Comparison of ENCODE assay signal across 10 cellular contexts in the genomic region with DNA sequence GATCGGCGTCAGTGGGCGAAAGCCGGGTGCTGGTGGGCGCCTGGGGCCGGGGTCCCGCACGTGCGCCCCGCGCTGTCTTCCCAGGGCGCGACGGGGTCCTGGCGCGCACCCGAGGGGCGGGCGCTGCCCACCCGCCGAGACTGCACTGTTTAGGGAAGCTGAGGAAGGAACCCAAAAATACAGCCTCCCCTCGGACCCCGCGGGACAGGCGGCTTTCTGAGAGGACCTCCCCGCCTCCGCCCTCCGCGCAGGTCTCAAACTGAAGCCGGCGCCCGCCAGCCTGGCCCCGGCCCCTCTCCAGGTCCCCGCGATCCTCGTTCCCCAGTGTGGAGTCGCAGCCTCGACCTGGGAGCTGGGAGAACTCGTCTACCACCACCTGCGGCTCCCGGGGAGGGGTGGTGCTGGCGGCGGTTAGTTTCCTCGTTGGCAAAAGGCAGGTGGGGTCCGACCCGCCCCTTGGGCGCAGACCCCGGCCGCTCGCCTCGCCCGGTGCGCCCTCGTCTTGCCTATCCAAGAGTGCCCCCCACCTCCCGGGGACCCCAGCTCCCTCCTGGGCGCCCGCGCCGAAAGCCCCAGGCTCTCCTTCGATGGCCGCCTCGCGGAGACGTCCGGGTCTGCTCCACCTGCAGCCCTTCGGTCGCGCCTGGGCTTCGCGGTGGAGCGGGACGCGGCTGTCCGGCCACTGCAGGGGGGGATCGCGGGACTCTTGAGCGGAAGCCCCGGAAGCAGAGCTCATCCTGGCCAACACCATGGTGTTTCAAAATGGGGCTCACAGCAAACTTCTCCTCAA. TPM values are rescaled to one million over a fixed set of nuclear protein-coding genes. Genes with fewer than 3 reads are reported as not detected.
DNase-seq lines count a peak whose midpoint lies in the region; ATAC-seq and TF ChIP-seq lines count a peak whose summit lies in the region.
"Had no signal": no experiment of that assay in that cellular context is flagged by ENCODE, and none has a peak within 500 bp of the region (broad histone marks: within the 10 kb centered on the region; RNA-seq: fewer than 3 reads in every experiment).

No MANE protein-coding gene starts in this region.

- peaks cover 8% of the 10 kb centered on the region for H3K27me3 ChIP-seq in lower lobe of right lung (ENCODE audit: low read depth)
- H3K27me3 ChIP-seq in vagina = no peaks in the 10 kb centered on the region

- ATAC-seq in activated naive CD8-positive, alpha-beta T cell treated with anti-CD3 and anti-CD28 coated beads, Interleukin-2, amount 50 U/mL, for 24 hours = no peak
- ATAC-seq in lower lobe of right lung (peak; percentile 40 to 59), GM21619 (IDR thresholded peaks at IDR 0.05; ENCODE audit: unreplicated experiment) (no peak)

- peak overlapping the region; percentile 30 for H3K4me3 Mint-ChIP-seq in activated naive CD8-positive, alpha-beta T cell
- H3K4me3 Mint-ChIP-seq in activated naive CD8-positive, alpha-beta T cell treated with anti-CD3 and anti-CD28 coated beads, Interleukin-2, amount 50 U/mL, for 24 hours = no peak overlapping the region

- H3K4me1 ChIP-seq in lower lobe of right lung (peaks cover 32% of the 10 kb centered on the region), vagina (peaks cover 52% of the 10 kb centered on the region)

- DNase-seq in activated naive CD8-positive, alpha-beta T cell treated with anti-CD3 and anti-CD28 coated beads, Interleukin-2, amount 50 U/mL, for 24 hours = no peak
- DNase-seq in coronary artery (ENCODE audit: low spot score) = peak; percentile 77
- DNase-seq in lower lobe of right lung = peak; percentile 58
- DNase-seq in vagina (ENCODE audit: extremely low spot score in 2 of 2) = no peak
- DNase-seq in NCI-H2029 treated with DMSO at 0.1 percent for 48 hours (lab: John Stamatoyannopoulos, UW) = no peak
- DNase-seq in epidermal melanocyte (ENCODE audit: insufficient read length, low spot score) = no peak
- DNase-seq: COR-L47, RPMI8226 had no signal

- H3K9me3 Mint-ChIP-seq in activated naive CD8-positive, alpha-beta T cell (ENCODE audit: low read depth) = no peaks in the 10 kb centered on the region
- no peaks in the 10 kb centered on the region for H3K9me3 Mint-ChIP-seq in activated naive CD8-positive, alpha-beta T cell treated with anti-CD3 and anti-CD28 coated beads, Interleukin-2, amount 50 U/mL, for 24 hours

- no peaks in the 10 kb centered on the region for H3K36me3 ChIP-seq in lower lobe of right lung
- no peaks in the 10 kb centered on the region for H3K36me3 ChIP-seq in vagina

- peaks cover 30% of the 10 kb centered on the region for H3K27me3 Mint-ChIP-seq in activated naive CD8-positive, alpha-beta T cell
- H3K27me3 Mint-ChIP-seq in activated naive CD8-positive, alpha-beta T cell treated with anti-CD3 and anti-CD28 coated beads, Interleukin-2, amount 50 U/mL, for 24 hours = peaks cover 50% of the 10 kb centered on the region

- peaks cover 2% of the 10 kb centered on the region for H3K4me1 Mint-ChIP-seq in activated naive CD8-positive, alpha-beta T cell (ENCODE audit: low read depth)
- H3K4me1 Mint-ChIP-seq in activated naive CD8-positive, alpha-beta T cell treated with anti-CD3 and anti-CD28 coated beads, Interleukin-2, amount 50 U/mL, for 24 hours = no peaks in the 10 kb centered on the region

- no peaks in the 10 kb centered on the region for H3K9me3 ChIP-seq in lower lobe of right lung
- no peaks in the 10 kb centered on the region for H3K9me3 ChIP-seq in vagina

- TF ChIP-seq POLR2A in vagina (IDR thresholded peaks at IDR 0.05) = no peak

- H3K27ac Mint-ChIP-seq in activated naive CD8-positive, alpha-beta T cell = no peak overlapping the region
- no peak overlapping the region for H3K27ac Mint-ChIP-seq in activated naive CD8-positive, alpha-beta T cell treated with anti-CD3 and anti-CD28 coated beads, Interleukin-2, amount 50 U/mL, for 24 hours

- peak overlapping the region; percentile 94 to 95 for H3K27ac ChIP-seq in coronary artery
- H3K27ac ChIP-seq in lower lobe of right lung = peak overlapping the region; percentile 93
- H3K27ac ChIP-seq in vagina = peak overlapping the region; percentile 89

- intact Hi-C loops in lower lobe of right lung (cut with DNase I) (no loop called here), vagina (cut with DNase I) (loop anchor here (5.0 to 10.0 kb wide), 3 partner anchors 112 to 235 kb away; no protein-coding TSS in a partner anchor)

- no peak for TF ChIP-seq CTCF in coronary artery (IDR thresholded peaks at IDR 0.05)
- no peak for TF ChIP-seq CTCF in lower lobe of right lung (IDR thresholded peaks at IDR 0.05)
- no peak for TF ChIP-seq CTCF in vagina (IDR thresholded peaks at IDR 0.05)

- H3K36me3 Mint-ChIP-seq in activated naive CD8-positive, alpha-beta T cell = no peaks in the 10 kb centered on the region
- H3K36me3 Mint-ChIP-seq in activated naive CD8-positive, alpha-beta T cell treated with anti-CD3 and anti-CD28 coated beads, Interleukin-2, amount 50 U/mL, for 24 hours (ENCODE audit: low read depth) = no peaks in the 10 kb centered on the region

- H3K4me3 ChIP-seq in coronary artery (peak overlapping the region; percentile 90), lower lobe of right lung (peak overlapping the region; percentile 83), vagina (peak overlapping the region; percentile 57 to 98)

RNA-seq across cellular contexts. Expression of a gene that starts 1.1 kb away (rescaled TPM):
- total RNA-seq in lower lobe of right lung (62.7 TPM), vagina (130 TPM)

Comparison
In these comparisons a context has a peak if more than half of its experiments do, and no peak if none do; other contexts are left out.
1. ATAC-seq: peak in lower lobe of right lung (2 of 2); none in activated naive CD8-positive, alpha-beta T cell treated with anti-CD3 and anti-CD28 coated beads, Interleukin-2, amount 50 U/mL, for 24 hours (single experiment) and GM21619 (single experiment).
2. DNase-seq: peak in coronary artery (single experiment) and lower lobe of right lung (single experiment); none in activated naive CD8-positive, alpha-beta T cell treated with anti-CD3 and anti-CD28 coated beads, Interleukin-2, amount 50 U/mL, for 24 hours (single experiment), vagina (0 of 2), NCI-H2029 treated with DMSO at 0.1 percent for 48 hours (single experiment) and epidermal melanocyte (single experiment).
3. Peak in every context shown above with its lines, with median percentiles within 50 percentile points of each other: H3K27ac ChIP-seq and H3K4me3 ChIP-seq.